ENCODE assay signal across 1 cellular context in genomic region chr4:147778942-147779341, GRCh38.
TF ChIP-seq lines count a peak whose summit lies in the region.

No MANE protein-coding gene starts in this region.

TF ChIP-seq in GM12878, 131 proteins besides CTCF, POLR2A, EP300 and RAD21 (continued from another document):
- no peak for TF ChIP-seq ZNF592 (IDR thresholded peaks at IDR 0.05)
- peak; percentile 21; the same call in 1 of the 2 replicates for TF ChIP-seq MXI1 (IDR thresholded peaks at IDR 0.05; ENCODE audit: low read depth, low read length)
- no peak for TF ChIP-seq HCFC1 (IDR thresholded peaks at IDR 0.05; ENCODE audit: low read length)
- TF ChIP-seq CREB1 (IDR thresholded peaks at IDR 0.05; ENCODE audit: low read depth) = peak; percentile 79
- TF ChIP-seq NBN (IDR thresholded peaks at IDR 0.05) = 0 out of 2 replicates have a peak, but pooled peaks have one; percentile 27
- TF ChIP-seq EED (IDR thresholded peaks at IDR 0.05; ENCODE audit: low read depth) = peak; percentile 65
- TF ChIP-seq NR2F1 (conservative IDR thresholded peaks at IDR 0.05) = no peak
- TF ChIP-seq, protein P1, sequence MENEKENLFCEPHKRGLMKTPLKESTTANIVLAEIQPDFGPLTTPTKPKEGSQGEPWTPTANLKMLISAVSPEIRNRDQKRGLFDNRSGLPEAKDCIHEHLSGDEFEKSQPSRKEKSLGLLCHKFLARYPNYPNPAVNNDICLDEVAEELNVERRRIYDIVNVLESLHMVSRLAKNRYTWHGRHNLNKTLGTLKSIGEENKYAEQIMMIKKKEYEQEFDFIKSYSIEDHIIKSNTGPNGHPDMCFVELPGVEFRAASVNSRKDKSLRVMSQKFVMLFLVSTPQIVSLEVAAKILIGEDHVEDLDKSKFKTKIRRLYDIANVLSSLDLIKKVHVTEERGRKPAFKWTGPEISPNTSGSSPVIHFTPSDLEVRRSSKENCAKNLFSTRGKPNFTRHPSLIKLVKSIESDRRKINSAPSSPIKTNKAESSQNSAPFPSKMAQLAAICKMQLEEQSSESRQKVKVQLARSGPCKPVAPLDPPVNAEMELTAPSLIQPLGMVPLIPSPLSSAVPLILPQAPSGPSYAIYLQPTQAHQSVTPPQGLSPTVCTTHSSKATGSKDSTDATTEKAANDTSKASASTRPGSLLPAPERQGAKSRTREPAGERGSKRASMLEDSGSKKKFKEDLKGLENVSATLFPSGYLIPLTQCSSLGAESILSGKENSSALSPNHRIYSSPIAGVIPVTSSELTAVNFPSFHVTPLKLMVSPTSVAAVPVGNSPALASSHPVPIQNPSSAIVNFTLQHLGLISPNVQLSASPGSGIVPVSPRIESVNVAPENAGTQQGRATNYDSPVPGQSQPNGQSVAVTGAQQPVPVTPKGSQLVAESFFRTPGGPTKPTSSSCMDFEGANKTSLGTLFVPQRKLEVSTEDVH (IDR thresholded peaks at IDR 0.05; ENCODE audit: low read depth, partially characterized antibody) = no peak
- TF ChIP-seq NFXL1 (IDR thresholded peaks at IDR 0.05; ENCODE audit: borderline replicate concordance) = no peak
- 0 out of 2 replicates have a peak, but pooled peaks have one; percentile 15 for TF ChIP-seq LARP7 (IDR thresholded peaks at IDR 0.05)
- no peak for TF ChIP-seq HDGF (IDR thresholded peaks at IDR 0.05)
- TF ChIP-seq CBFB (IDR thresholded peaks at IDR 0.05; ENCODE audit: low read depth) = 0 out of 2 replicates have a peak, but pooled peaks have one; percentile 49
- TF ChIP-seq RAD51 (IDR thresholded peaks at IDR 0.05) = no peak
- TF ChIP-seq REST (IDR thresholded peaks at IDR 0.05; ENCODE audit: low read depth, low read length) = peak; percentile 76
- TF ChIP-seq TCF3 (IDR thresholded peaks at IDR 0.05; ENCODE audit: borderline replicate concordance, insufficient read depth, low read depth, low read length) = peak; percentile 36; the same call in 1 of the 2 replicates
- TF ChIP-seq DPF2 (IDR thresholded peaks at IDR 0.05) = peak; percentile 58; the same call in 1 of the 2 replicates
- TF ChIP-seq E4F1 (IDR thresholded peaks at IDR 0.05; ENCODE audit: borderline replicate concordance, partially characterized antibody) = no peak
- TF ChIP-seq TBL1XR1 (IDR thresholded peaks at IDR 0.05; ENCODE audit: low read depth, low read length) = peak; percentile 63; the same call in 1 of the 2 replicates
- TF ChIP-seq YY1 (IDR thresholded peaks at IDR 0.05; ENCODE audit: low read depth, low read length) = no peak
- TF ChIP-seq, protein P2, sequence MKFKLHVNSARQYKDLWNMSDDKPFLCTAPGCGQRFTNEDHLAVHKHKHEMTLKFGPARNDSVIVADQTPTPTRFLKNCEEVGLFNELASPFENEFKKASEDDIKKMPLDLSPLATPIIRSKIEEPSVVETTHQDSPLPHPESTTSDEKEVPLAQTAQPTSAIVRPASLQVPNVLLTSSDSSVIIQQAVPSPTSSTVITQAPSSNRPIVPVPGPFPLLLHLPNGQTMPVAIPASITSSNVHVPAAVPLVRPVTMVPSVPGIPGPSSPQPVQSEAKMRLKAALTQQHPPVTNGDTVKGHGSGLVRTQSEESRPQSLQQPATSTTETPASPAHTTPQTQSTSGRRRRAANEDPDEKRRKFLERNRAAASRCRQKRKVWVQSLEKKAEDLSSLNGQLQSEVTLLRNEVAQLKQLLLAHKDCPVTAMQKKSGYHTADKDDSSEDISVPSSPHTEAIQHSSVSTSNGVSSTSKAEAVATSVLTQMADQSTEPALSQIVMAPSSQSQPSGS (IDR thresholded peaks at IDR 0.05; ENCODE audit: low read length) = peak; percentile 94
- no peak for TF ChIP-seq BACH1 (IDR thresholded peaks at IDR 0.05; ENCODE audit: borderline replicate concordance)
